Comparison of ENCODE assay signal across 11 cellular contexts in the genomic region with DNA sequence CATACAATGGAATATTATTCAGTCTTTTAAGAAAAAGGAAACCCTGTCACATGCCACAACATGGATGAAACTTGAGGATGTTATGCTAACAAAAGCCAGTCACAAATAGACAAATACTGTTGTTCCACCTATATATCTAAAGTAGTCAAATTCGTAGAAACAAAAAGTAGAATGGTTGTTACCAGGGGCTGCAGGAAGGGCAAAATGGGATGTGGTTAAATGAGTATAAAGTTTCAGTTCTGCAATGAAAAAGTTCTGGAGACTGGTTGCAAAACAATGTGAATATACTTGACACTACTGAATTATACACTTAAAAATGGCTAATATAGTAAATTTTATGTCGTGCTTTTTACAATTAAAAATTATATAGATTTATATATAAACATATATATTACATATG. TPM values are rescaled to one million over a fixed set of nuclear protein-coding genes. Genes with fewer than 3 reads are reported as not detected.
DNase-seq lines count a peak whose midpoint lies in the region; ATAC-seq, FAIRE-seq and TF ChIP-seq lines count a peak whose summit lies in the region.
"Had no signal": no experiment of that assay in that cellular context is flagged by ENCODE, and none has a peak within 500 bp of the region (broad histone marks: within the 10 kb centered on the region; RNA-seq: fewer than 3 reads in every experiment).

No MANE protein-coding gene starts in this region.

- no peak for DNase-seq in GM12891 (ENCODE audit: insufficient read length, low spot score)
- DNase-seq in MV-4-11 (lab: John Stamatoyannopoulos, UW), result peak; percentile 94
- no peak for DNase-seq in suprapubic skin (ENCODE audit: low spot score in 2 of 2)
- DNase-seq in NCI-H446 treated with DMSO at 0.1 percent for 48 hours (lab: John Stamatoyannopoulos, UW), result no peak
- DNase-seq in HPDE6-E6E7 (ENCODE audit: extremely low spot score), result no peak
- DNase-seq in GM03348 (ENCODE audit: low spot score), result no peak
- DNase-seq: natural killer cell, NCI-H1436 had no signal

- TF ChIP-seq CTCF in suprapubic skin (IDR thresholded peaks at IDR 0.05), result no peak

- H3K36me3 ChIP-seq in suprapubic skin, result no peaks in the 10 kb centered on the region

- H3K4me1 ChIP-seq in suprapubic skin, result no peaks in the 10 kb centered on the region

- H3K27me3 ChIP-seq in suprapubic skin, result no peaks in the 10 kb centered on the region

- no peak overlapping the region for H3K4me3 ChIP-seq in suprapubic skin

- no peaks in the 10 kb centered on the region for H3K9me3 ChIP-seq in suprapubic skin

- TF ChIP-seq EP300 in suprapubic skin (IDR thresholded peaks at IDR 0.05), result no peak

- ATAC-seq in GM21367 (IDR thresholded peaks at IDR 0.05; ENCODE audit: unreplicated experiment), result peak; percentile 93
- peak; percentile 81 for ATAC-seq in HG03039 (IDR thresholded peaks at IDR 0.05; ENCODE audit: unreplicated experiment)
- ATAC-seq: natural killer cell had no signal

- WGBS in suprapubic skin, result 80% methylated on average over 2 of the region's 2 CpGs

- H3K27ac ChIP-seq in suprapubic skin, result no peak overlapping the region
- H3K27ac ChIP-seq: HL-60 had no signal

- no peak for FAIRE-seq in GM12891 (lab: Jason Lieb, UNC)

- no peak for TF ChIP-seq POLR2A in GM12891 (IDR thresholded peaks at IDR 0.05; ENCODE audit: low read depth, low read length)
- TF ChIP-seq POLR2A in suprapubic skin (IDR thresholded peaks at IDR 0.05), result no peak

TF ChIP-seq in GM12891, 5 proteins besides CTCF, POLR2A, EP300 and RAD21:
- peak; percentile 88 for TF ChIP-seq SPI1 (IDR thresholded peaks at IDR 0.05; ENCODE audit: low read depth, low read length)
- TF ChIP-seq TAF1 (IDR thresholded peaks at IDR 0.05; ENCODE audit: low read depth, low read length), result no peak

RNA-seq across cellular contexts. Expression of gene SPOCK3, which starts 12.2 kb away (rescaled TPM):
- polyA plus RNA-seq in GM12891 (2012; ENCODE audit: low read depth, missing spikeins), result not detected
- not detected for total RNA-seq in suprapubic skin
- total RNA-seq: natural killer cell had no signal
